1 cellular context compared by ENCODE assay signal in the genomic region with DNA sequence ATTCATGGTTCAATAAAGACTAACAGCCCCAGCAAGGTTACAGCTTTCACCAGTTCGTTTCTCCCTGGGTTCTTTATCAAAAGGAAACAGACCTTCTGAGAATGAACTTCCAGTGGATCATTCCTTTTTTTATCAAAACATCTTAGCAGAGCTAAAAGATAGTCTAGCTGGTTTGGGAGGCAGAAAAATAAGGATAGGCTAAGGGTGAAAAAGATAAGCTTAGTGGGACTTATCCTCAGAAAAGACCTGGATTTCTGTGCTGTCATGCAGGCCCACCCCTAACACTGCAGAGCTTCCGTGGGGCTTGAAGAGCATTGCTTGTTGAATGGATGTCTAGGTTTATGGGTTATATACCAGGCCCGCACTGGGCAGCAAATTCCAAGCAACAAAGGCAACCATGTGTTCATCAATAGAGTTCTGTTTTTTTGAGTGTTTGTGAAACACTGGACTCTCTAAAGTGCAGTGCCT.
TF ChIP-seq lines count a peak whose summit lies in the region.

No MANE protein-coding gene starts in this region.

TF ChIP-seq in GM12878, 131 proteins besides CTCF, POLR2A, EP300 and RAD21 (continued from another document):
- TF ChIP-seq MTA3 (IDR thresholded peaks at IDR 0.05; ENCODE audit: borderline replicate concordance, low read length): 0 out of 2 replicates have a peak, but pooled peaks have one; percentile 7
- TF ChIP-seq, protein P1, sequence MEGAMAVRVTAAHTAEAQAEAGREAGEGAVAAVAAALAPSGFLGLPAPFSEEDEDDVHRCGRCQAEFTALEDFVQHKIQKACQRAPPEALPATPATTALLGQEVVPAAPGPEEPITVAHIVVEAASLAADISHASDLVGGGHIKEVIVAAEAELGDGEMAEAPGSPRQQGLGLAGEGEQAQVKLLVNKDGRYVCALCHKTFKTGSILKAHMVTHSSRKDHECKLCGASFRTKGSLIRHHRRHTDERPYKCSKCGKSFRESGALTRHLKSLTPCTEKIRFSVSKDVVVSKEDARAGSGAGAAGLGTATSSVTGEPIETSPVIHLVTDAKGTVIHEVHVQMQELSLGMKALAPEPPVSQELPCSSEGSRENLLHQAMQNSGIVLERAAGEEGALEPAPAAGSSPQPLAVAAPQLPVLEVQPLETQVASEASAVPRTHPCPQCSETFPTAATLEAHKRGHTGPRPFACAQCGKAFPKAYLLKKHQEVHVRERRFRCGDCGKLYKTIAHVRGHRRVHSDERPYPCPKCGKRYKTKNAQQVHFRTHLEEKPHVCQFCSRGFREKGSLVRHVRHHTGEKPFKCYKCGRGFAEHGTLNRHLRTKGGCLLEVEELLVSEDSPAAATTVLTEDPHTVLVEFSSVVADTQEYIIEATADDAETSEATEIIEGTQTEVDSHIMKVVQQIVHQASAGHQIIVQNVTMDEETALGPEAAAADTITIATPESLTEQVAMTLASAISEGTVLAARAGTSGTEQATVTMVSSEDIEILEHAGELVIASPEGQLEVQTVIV (IDR thresholded peaks at IDR 0.05; ENCODE audit: borderline replicate concordance, partially characterized antibody): no peak
